In the genomic region with DNA sequence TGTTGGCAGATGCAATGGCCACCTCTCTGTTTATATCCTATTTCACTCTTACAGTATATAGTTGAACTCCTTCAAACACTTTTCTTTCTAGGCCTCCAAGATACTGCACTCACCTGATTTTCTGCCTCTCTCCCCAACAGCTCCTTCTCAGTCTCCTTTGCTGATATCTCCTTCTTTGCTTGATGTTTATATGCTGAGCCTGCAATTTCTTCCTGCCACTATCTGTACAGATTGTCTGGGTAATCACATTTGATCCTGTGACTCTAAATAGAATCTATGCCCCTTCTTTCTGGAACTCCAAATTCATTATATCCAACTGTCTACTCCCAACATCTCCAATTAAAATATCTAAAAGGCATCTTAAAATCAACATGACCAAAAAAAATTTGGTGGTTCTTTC, we compare ENCODE assay signal across 34 cellular contexts.
DNase-seq lines count a peak whose midpoint lies in the region; ATAC-seq, FAIRE-seq and TF ChIP-seq lines count a peak whose summit lies in the region.
"Had no signal": no experiment of that assay in that cellular context is flagged by ENCODE, and none has a peak within 500 bp of the region (broad histone marks: within the 10 kb centered on the region; RNA-seq: fewer than 3 reads in every experiment).

No MANE protein-coding gene starts in this region.

- H3K4ac ChIP-seq in IMR-90 (ENCODE audit: low read depth, low read length) = no peak overlapping the region

- H2BK120ac ChIP-seq in IMR-90 (ENCODE audit: low read depth, low read length) = no peak overlapping the region

- no peaks in the 10 kb centered on the region for H3K9me1 ChIP-seq in IMR-90 (ENCODE audit: insufficient read depth, low read length)
- H3K9me1 ChIP-seq in K562 (ENCODE audit: control insufficient read depth, insufficient read depth, low read length) = no peaks in the 10 kb centered on the region

- H3K79me1 ChIP-seq in IMR-90 (ENCODE audit: low read depth in 1 of 2, low read length in 2 of 2) = no peaks in the 10 kb centered on the region

- no peak overlapping the region for H4K8ac ChIP-seq in IMR-90 (ENCODE audit: low read depth in 2 of 2, low read length in 2 of 2)

- H3K4me3 ChIP-seq in HepG2 (replicated peaks in 1 of 3; ENCODE audit: insufficient read depth in 1 of 3, low read depth in 2 of 3, low read length in 3 of 3) (no peak overlapping the region), right lobe of liver (no peak overlapping the region), A549 (no peak overlapping the region), IMR-90 (ENCODE audit: insufficient read depth, low read depth, low read length) (no peak overlapping the region), K562 (no peak overlapping the region)
- H3K4me3 ChIP-seq: BLaER1; BLaER1 treated with 17β-estradiol and CSF1 and Interleukin-3, amounts not matched to agents 10 nM and 100 nM had no signal

- no peak overlapping the region for H3K4me2 ChIP-seq in HepG2 (ENCODE audit: low read depth, low read length)
- no peak overlapping the region for H3K4me2 ChIP-seq in A549
- H3K4me2 ChIP-seq in IMR-90 (ENCODE audit: low read depth, low read length) = no peak overlapping the region
- no peak overlapping the region for H3K4me2 ChIP-seq in K562 (ENCODE audit: insufficient read depth, low read length)
- H3K4me2 ChIP-seq: BLaER1; BLaER1 treated with 17β-estradiol and CSF1 and Interleukin-3, amounts not matched to agents 10 nM and 100 nM had no signal

- CTCF ChIA-PET in HepG2 (lab: Yijun Ruan, JAX; ENCODE audit: low intra/inter-chr PET ratio, low total read pairs) (no interaction called here), A549 (lab: Yijun Ruan, JAX) (interaction anchor here (0.5 kb wide), 1 partner anchor 606 kb away, joined by 3 read pairs; no protein-coding TSS in a partner anchor), IMR-90 (lab: Yijun Ruan, JAX) (no interaction called here), K562 (lab: Yijun Ruan, JAX; ENCODE audit: low intra/inter-chr PET ratio) (no interaction called here)

- H3K27ac ChIP-seq in HepG2 (ENCODE audit: extremely low read length, insufficient read depth, low read length) (no peak overlapping the region), right lobe of liver (no peak overlapping the region), A549 (no peak overlapping the region), IMR-90 (ENCODE audit: insufficient read depth, low read length) (no peak overlapping the region), K562 (ENCODE audit: extremely low read depth, low read depth, low read length) (no peak overlapping the region)
- H3K27ac ChIP-seq: 22Rv1; BLaER1; BLaER1 treated with 17β-estradiol and CSF1 and Interleukin-3, amounts not matched to agents 10 nM and 100 nM; C4-2B had no signal

- H2BK20ac ChIP-seq in IMR-90 (ENCODE audit: low read depth, low read length) = no peak overlapping the region

- no peak overlapping the region for H3K56ac ChIP-seq in IMR-90 (ENCODE audit: extremely low read depth, insufficient read depth, low read length)

- POLR2A ChIA-PET in HepG2 (lab: Yijun Ruan, JAX) (no interaction called here), A549 (lab: Yijun Ruan, JAX) (no interaction called here), IMR-90 (lab: Charles Lee; ENCODE audit: unreplicated experiment) (no interaction called here), K562 (lab: Yijun Ruan, JAX) (interaction anchor here (0.7 to 0.9 kb wide), 2 partner anchors 44 to 135 kb away, joined by 3 read pairs; no protein-coding TSS in a partner anchor)

- H3K27me3 ChIP-seq in HepG2 (ENCODE audit: control insufficient read depth in 1 of 2, insufficient read depth in 2 of 2, low read length in 2 of 2) = no peaks in the 10 kb centered on the region
- no peaks in the 10 kb centered on the region for H3K27me3 ChIP-seq in right lobe of liver
- H3K27me3 ChIP-seq in IMR-90 (ENCODE audit: control insufficient read depth, insufficient read depth, low read length) = no peaks in the 10 kb centered on the region
- H3K27me3 ChIP-seq in K562 (ENCODE audit: control insufficient read depth in 2 of 2, insufficient read depth in 2 of 2, low read length in 2 of 2) = no peaks in the 10 kb centered on the region
- H3K27me3 ChIP-seq: BE2C; BLaER1; BLaER1 treated with 17β-estradiol and CSF1 and Interleukin-3, amounts not matched to agents 10 nM and 100 nM had no signal

- DNase-seq in HepG2 (ENCODE audit: low spot score) (no peak), right lobe of liver (no peak), A549 (ENCODE audit: low read depth in 1 of 2, low spot score in 1 of 2) (no peak), IMR-90 (no peak), K562 (ENCODE audit: extremely low read depth in 1 of 4, low spot score in 3 of 4) (no peak), left colon (no peak), left cardiac atrium (no peak)
- DNase-seq: 8988T; ACHN; AML-193; BE2C; C1 segment of cervical spinal cord; Caco-2; Calu3; CD4-positive, alpha-beta memory T cell; CD4-positive, alpha-beta T cell; CD4-positive, CD25-positive, alpha-beta regulatory T cell; CD8-positive, alpha-beta memory T cell; CD8-positive, alpha-beta T cell; COR-L47; DMS 273 treated with DMSO at 0.1 percent for 48 hours; DMS153; DMS53; DMS79; DMS79 treated with DMSO at 0.1 percent for 48 hours; DND-41; EL had no signal

- no peak overlapping the region for H2AK5ac ChIP-seq in IMR-90 (ENCODE audit: low read depth, low read length)

- no peak overlapping the region for H2BK15ac ChIP-seq in IMR-90 (ENCODE audit: low read depth, low read length)

- ATAC-seq in HepG2 (no peak), right lobe of liver (no peak), A549 (no peak), IMR-90 (ENCODE audit: low read depth) (no peak), K562 (no peak), left colon (no peak), GM18511 (IDR thresholded peaks at IDR 0.05; ENCODE audit: unreplicated experiment) (no peak), left cardiac atrium (no peak)
- ATAC-seq: CD8-positive, alpha-beta T cell had no signal

- no peak overlapping the region for H4K5ac ChIP-seq in IMR-90 (ENCODE audit: low read depth, low read length)

- H3K14ac ChIP-seq in IMR-90 (replicated peaks; ENCODE audit: low read depth, low read length) = no peak overlapping the region

- H3K36me3 ChIP-seq in HepG2 (replicated peaks in 1 of 2; ENCODE audit: control insufficient read depth in 1 of 2, insufficient read depth in 2 of 2, low read length in 2 of 2) (no peaks in the 10 kb centered on the region), right lobe of liver (no peaks in the 10 kb centered on the region), IMR-90 (ENCODE audit: control insufficient read depth, insufficient read depth, low read length) (no peaks in the 10 kb centered on the region), K562 (ENCODE audit: control insufficient read depth, insufficient read depth, low read length) (no peaks in the 10 kb centered on the region)
- H3K36me3 ChIP-seq: BE2C; BLaER1; BLaER1 treated with 17β-estradiol and CSF1 and Interleukin-3, amounts not matched to agents 10 nM and 100 nM had no signal

- H3K79me2 ChIP-seq in HepG2 (ENCODE audit: insufficient read depth, low read length) = no peaks in the 10 kb centered on the region
- H3K79me2 ChIP-seq in K562 (ENCODE audit: control insufficient read depth, insufficient read depth, low read length) = no peaks in the 10 kb centered on the region

- TF ChIP-seq POLR2A in HepG2 (IDR thresholded peaks at IDR 0.05; ENCODE audit: insufficient read depth in 1 of 2, low read depth in 2 of 2, low read length in 2 of 2) (no peak), right lobe of liver (IDR thresholded peaks at IDR 0.05) (no peak), A549 (IDR thresholded peaks at IDR 0.05; ENCODE audit: low read length) (no peak), IMR-90 (IDR thresholded peaks at IDR 0.05; ENCODE audit: low read depth, low read length) (no peak), K562 (conservative IDR thresholded peaks at IDR 0.05) (no peak)

- H3K9ac ChIP-seq in HepG2 (ENCODE audit: insufficient read depth, low read depth, low read length) (no peak overlapping the region), IMR-90 (ENCODE audit: low read depth, low read length) (no peak overlapping the region), K562 (ENCODE audit: insufficient read depth in 1 of 2, low read depth in 2 of 2, low read length in 2 of 2) (no peak overlapping the region)
- H3K9ac ChIP-seq: BLaER1; BLaER1 treated with 17β-estradiol and CSF1 and Interleukin-3, amounts not matched to agents 10 nM and 100 nM had no signal

- TF ChIP-seq CTCF in HepG2 (CRISPR knock-in tag; IDR thresholded peaks at IDR 0.05) (no peak), right lobe of liver (IDR thresholded peaks at IDR 0.05) (no peak), A549 (IDR thresholded peaks at IDR 0.05) (no peak), IMR-90 (conservative IDR thresholded peaks at IDR 0.05; ENCODE audit: low read depth, low read length) (no peak), K562 (IDR thresholded peaks at IDR 0.05 in 2 of 3, conservative IDR thresholded peaks at IDR 0.05 in 1 of 3; ENCODE audit: insufficient read depth in 2 of 3, low read depth in 1 of 3, low read length in 3 of 3) (no peak)

- no peak overlapping the region for H3K23ac ChIP-seq in IMR-90 (ENCODE audit: low read depth, low read length)

- H2AFZ ChIP-seq in HepG2 (ENCODE audit: low read length) (no peak overlapping the region), IMR-90 (replicated peaks; ENCODE audit: low read length, poor library complexity) (no peak overlapping the region), K562 (ENCODE audit: low read depth, low read length) (no peak overlapping the region)

- BruUV-seq in HepG2 (replicated peaks; lab: Mats Ljungman, UMichigan) = no TSS peak
- BruUV-seq in IMR-90 (replicated peaks; lab: Mats Ljungman, UMichigan) = no TSS peak
- no TSS peak for BruUV-seq in K562 (replicated peaks; lab: Mats Ljungman, UMichigan)

- no peaks in the 10 kb centered on the region for H3K9me3 ChIP-seq in HepG2 (ENCODE audit: low read length)
- H3K9me3 ChIP-seq in right lobe of liver = no peaks in the 10 kb centered on the region
- H3K9me3 ChIP-seq in A549 = no peaks in the 10 kb centered on the region
- no peaks in the 10 kb centered on the region for H3K9me3 ChIP-seq in IMR-90 (ENCODE audit: control insufficient read depth, insufficient read depth, low read length)
- no peaks in the 10 kb centered on the region for H3K9me3 ChIP-seq in K562 (replicated peaks; ENCODE audit: control insufficient read depth, insufficient read depth, low read depth, low read length)
- H3K9me3 ChIP-seq: BE2C; BLaER1; BLaER1 treated with 17β-estradiol and CSF1 and Interleukin-3, amounts not matched to agents 10 nM and 100 nM; Caco-2 had no signal

- FAIRE-seq in HepG2 (lab: Jason Lieb, UNC) (no peak), A549 (lab: Jason Lieb, UNC) (no peak), K562 (lab: Jason Lieb, UNC) (no peak)
- FAIRE-seq: A204.1, D721Med had no signal

- no peak for TF ChIP-seq EP300 in HepG2 (IDR thresholded peaks at IDR 0.05; ENCODE audit: low read depth in 2 of 2, low read length in 2 of 2)
- no peak for TF ChIP-seq EP300 in HepG2 (CRISPR knock-in tag; IDR thresholded peaks at IDR 0.05; ENCODE audit: borderline replicate concordance)
- no peak for TF ChIP-seq EP300 in A549 (IDR thresholded peaks at IDR 0.05)
- no peak for TF ChIP-seq EP300 in K562 (IDR thresholded peaks at IDR 0.05; ENCODE audit: low read length)

- in situ Hi-C loops in HepG2 (cut with HindIII; ENCODE audit: extremely low pct_ligation_motif_present, low pct_unique_long_range_greater_than_20kb) (no loop called here), IMR-90 (cut with MboI; ENCODE audit: low sequenced_read_pairs) (no loop called here), K562 (cut with MboI) (no loop called here)

- no peak overlapping the region for H4K91ac ChIP-seq in IMR-90 (ENCODE audit: insufficient read depth, low read depth, low read length)

- intact Hi-C loops in HepG2 (cut with micrococcal nuclease; ENCODE audit: unreplicated experiment) = no loop called here
- intact Hi-C loops in right lobe of liver (cut with DNase I) = no loop called here
- intact Hi-C loops in IMR-90 (cut with micrococcal nuclease) = no loop called here
- intact Hi-C loops in K562 (cut with micrococcal nuclease) = no loop called here
- intact Hi-C loops in left colon (cut with DNase I, micrococcal nuclease) = no loop called here
- intact Hi-C loops in left cardiac atrium (cut with DNase I) = no loop called here

- H2AK9ac ChIP-seq in IMR-90 (replicated peaks; ENCODE audit: low read depth, low read length, poor library complexity) = no peak overlapping the region

- dilution Hi-C loops in IMR-90 (cut with HindIII; ENCODE audit: low sequenced_read_pairs, unreplicated experiment) = no loop called here

- H3K4me1 ChIP-seq in HepG2 (ENCODE audit: insufficient read depth, low read length) (no peaks in the 10 kb centered on the region), right lobe of liver (peaks cover 0 to 9% (median 0%) of the 10 kb centered on the region in 4 donors), A549 (no peaks in the 10 kb centered on the region), IMR-90 (ENCODE audit: control insufficient read depth, insufficient read depth, low read length) (peaks cover 4% of the 10 kb centered on the region; the same call in 1 of the 2 replicates), K562 (replicated peaks in 1 of 2; ENCODE audit: control insufficient read depth in 2 of 2, insufficient read depth in 2 of 2, low read length in 2 of 2) (no peaks in the 10 kb centered on the region)
- H3K4me1 ChIP-seq: BE2C; BLaER1; BLaER1 treated with 17β-estradiol and CSF1 and Interleukin-3, amounts not matched to agents 10 nM and 100 nM; Caco-2 had no signal

- H3K18ac ChIP-seq in IMR-90 (ENCODE audit: low read depth, low read length) = no peak overlapping the region

- no peaks in the 10 kb centered on the region for H4K20me1 ChIP-seq in HepG2 (ENCODE audit: insufficient read depth, low read length)
- H4K20me1 ChIP-seq in IMR-90 (ENCODE audit: insufficient read depth, low read length) = no peaks in the 10 kb centered on the region
- no peaks in the 10 kb centered on the region for H4K20me1 ChIP-seq in K562 (replicated peaks; ENCODE audit: control insufficient read depth, insufficient read depth, low read length)
- H4K20me1 ChIP-seq: BLaER1; BLaER1 treated with 17β-estradiol and CSF1 and Interleukin-3, amounts not matched to agents 10 nM and 100 nM had no signal

- no peak overlapping the region for H2BK5ac ChIP-seq in IMR-90 (ENCODE audit: low read depth, low read length, poor library complexity, severe bottlenecking)

- no peak for TF ChIP-seq RAD21 in HepG2 (CRISPR knock-in tag; IDR thresholded peaks at IDR 0.05)
- no peak for TF ChIP-seq RAD21 in A549 (conservative IDR thresholded peaks at IDR 0.05 in 1 of 2, IDR thresholded peaks at IDR 0.05 in 1 of 2)
- TF ChIP-seq RAD21 in IMR-90 (IDR thresholded peaks at IDR 0.05; ENCODE audit: low read length) = no peak
- TF ChIP-seq RAD21 in K562 (CRISPR knock-in tag; conservative IDR thresholded peaks at IDR 0.05 in 1 of 2, IDR thresholded peaks at IDR 0.05 in 1 of 2) = no peak
